8 cellular contexts compared by ENCODE assay signal in the genomic region with DNA sequence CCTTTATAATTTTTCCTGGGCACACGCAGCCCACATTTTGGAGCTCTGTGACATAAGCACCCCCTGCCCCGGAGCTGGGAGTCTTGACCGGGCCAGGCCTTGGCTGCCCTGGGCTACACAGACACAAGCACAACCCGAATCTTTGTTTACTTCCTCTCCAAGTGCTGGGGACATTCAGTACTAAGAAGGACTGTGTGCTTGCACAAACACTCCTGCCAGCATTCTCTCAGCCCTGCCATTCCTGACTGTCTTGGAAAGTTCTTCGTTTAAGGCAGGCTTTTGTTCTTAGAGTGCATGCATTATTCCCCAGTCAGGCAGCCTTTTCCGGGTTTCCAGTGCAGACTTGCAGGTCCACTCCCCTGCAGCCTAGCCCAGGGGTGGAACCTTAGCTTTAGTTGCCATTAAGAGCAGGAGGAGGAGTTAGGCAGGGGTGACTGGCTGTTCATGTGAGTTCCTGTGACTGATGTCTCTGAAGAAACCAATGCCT. TPM values are rescaled to one million over a fixed set of nuclear protein-coding genes. Genes with fewer than 3 reads are reported as not detected.
DNase-seq lines count a peak whose midpoint lies in the region; ATAC-seq, FAIRE-seq and TF ChIP-seq lines count a peak whose summit lies in the region.

No MANE protein-coding gene starts in this region.

- H3K27me3 ChIP-seq in iPS-20b (ENCODE audit: insufficient read depth, low read length), result no peaks in the 10 kb centered on the region

- no peak for ATAC-seq in GM19324 (IDR thresholded peaks at IDR 0.05; ENCODE audit: low FRiP score, unreplicated experiment)

- peaks cover 30% of the 10 kb centered on the region for H3K4me1 ChIP-seq in iPS-20b (ENCODE audit: insufficient read depth, low read length)

- H3K9me3 ChIP-seq in iPS-20b (ENCODE audit: insufficient read depth, low read depth, low read length), result no peaks in the 10 kb centered on the region

- FAIRE-seq in urothelium cell line (lab: Jason Lieb, UNC), result no peak

- DNase-seq in EH (ENCODE audit: low read depth), result peak; percentile 76
- DNase-seq in NB4 (ENCODE audit: low read depth), result peak; percentile 54
- DNase-seq in retina, result peak; percentile 37
- no peak for DNase-seq in urothelium cell line (ENCODE audit: low spot score)
- DNase-seq in OCI-M2 (lab: John Stamatoyannopoulos, UW; ENCODE audit: unreplicated experiment), result no peak

- peaks cover 86% of the 10 kb centered on the region for H3K4me1 Mint-ChIP-seq in brain

- no peaks in the 10 kb centered on the region for H3K9me3 Mint-ChIP-seq in brain

- H3K27ac ChIP-seq in iPS-20b (ENCODE audit: low read length), result peak overlapping the region; percentile 59

- no peak for TF ChIP-seq POLR2A in NB4 (IDR thresholded peaks at IDR 0.05; ENCODE audit: extremely low read depth, insufficient read length)

- H3K36me3 Mint-ChIP-seq in brain, result peaks cover 9% of the 10 kb centered on the region

- peak overlapping the region; percentile 19 to 58 (median 38) for H3K4me3 Mint-ChIP-seq in brain

- no peaks in the 10 kb centered on the region for H3K36me3 ChIP-seq in iPS-20b (ENCODE audit: insufficient read depth, low read depth, low read length)

- H3K27me3 Mint-ChIP-seq in brain, result no peaks in the 10 kb centered on the region

- peak overlapping the region; percentile 48 to 96 (median 76) for H3K27ac Mint-ChIP-seq in brain

- TF ChIP-seq CTCF in NB4 (IDR thresholded peaks at IDR 0.05; ENCODE audit: low read depth, low read length) (no peak), brain (conservative IDR thresholded peaks at IDR 0.05) (no peak)

- H3K4me3 ChIP-seq in NB4 (ENCODE audit: low read depth, low read length) (no peak overlapping the region), iPS-20b (ENCODE audit: low read length) (peak overlapping the region; percentile 7; the same call in 1 of the 2 replicates)

- H3K9ac ChIP-seq in iPS-20b (ENCODE audit: low read depth, low read length), result peak overlapping the region; percentile 56

RNA-seq across cellular contexts. Expression of a gene that starts 28.6 kb away (rescaled TPM):
- 23.1 TPM for polyA plus RNA-seq in brain (ENCODE audit: insufficient read depth, low read depth, low replicate concordance)

Comparison
In these comparisons a context has a peak if more than half of its experiments do, and no peak if none do; other contexts are left out.
1. DNase-seq: peak in EH (single experiment), NB4 (single experiment) and retina (single experiment); none in urothelium cell line (single experiment) and OCI-M2 (single experiment).